ENCODE assay signal across 8 cellular contexts in the genomic region with DNA sequence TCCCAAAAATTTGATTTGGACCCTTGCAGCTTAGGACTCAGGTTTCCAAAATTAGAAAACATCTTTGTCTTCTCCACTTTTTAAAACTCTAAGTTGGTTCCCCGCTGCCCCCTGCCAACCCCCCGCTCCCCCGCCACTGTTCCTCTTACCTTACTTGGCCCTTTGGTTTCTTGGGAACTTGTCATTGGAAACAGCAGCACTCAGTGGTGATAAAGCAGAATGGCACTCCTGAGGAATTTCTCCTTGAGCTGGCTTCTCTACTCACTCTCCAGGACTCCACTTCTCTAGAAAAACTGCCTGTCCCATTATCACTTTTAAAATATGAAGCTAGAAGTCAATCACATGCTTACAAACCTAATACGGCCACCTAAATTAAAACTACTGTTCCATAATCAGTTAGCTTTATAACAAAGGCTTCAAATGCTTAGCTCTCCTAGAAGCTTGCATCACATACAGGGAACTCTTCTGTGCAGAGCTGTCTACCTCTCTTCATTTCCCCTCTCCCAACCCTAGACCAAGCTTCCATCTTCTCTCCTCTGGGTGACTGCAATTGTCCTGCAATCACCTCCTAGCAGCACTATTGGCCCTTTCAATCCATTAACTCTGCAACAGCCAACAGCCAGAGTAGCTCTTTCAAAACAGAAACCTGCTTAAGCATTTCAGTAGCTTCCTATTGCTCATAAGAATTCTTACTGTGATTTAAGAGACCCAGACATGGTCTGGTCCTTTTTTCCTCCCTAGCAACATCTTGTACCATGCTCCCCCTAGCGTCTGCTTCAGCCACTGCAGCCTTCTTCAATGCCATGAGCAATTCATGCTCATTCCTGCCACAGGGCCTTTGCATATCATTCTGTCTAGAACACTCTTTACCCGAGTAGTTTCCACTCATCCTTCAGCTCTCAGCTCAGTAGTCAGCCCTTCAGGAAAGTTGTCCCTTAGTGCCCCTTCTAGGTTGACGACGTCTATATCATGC. TPM values are rescaled to one million over a fixed set of nuclear protein-coding genes. Genes with fewer than 3 reads are reported as not detected.
A peak's percentile ranks its signal among the peaks of the same experiment; 100 is the strongest.
DNase-seq lines count a peak whose midpoint lies in the region; TF ChIP-seq lines count a peak whose summit lies in the region.

No MANE protein-coding gene starts in this region.

- H3K4me3 ChIP-seq in breast epithelium = no peak overlapping the region

- peak; percentile 88 for TF ChIP-seq CTCF in HFFc6 (IDR thresholded peaks at IDR 0.05)
- TF ChIP-seq CTCF in VCaP (conservative IDR thresholded peaks at IDR 0.05) = peak; percentile 70
- TF ChIP-seq CTCF in breast epithelium (IDR thresholded peaks at IDR 0.05) = peak; percentile 23 to 63 (median 59)

- H3K9me3 ChIP-seq in breast epithelium = no peaks in the 10 kb centered on the region

- H3K27me3 ChIP-seq in breast epithelium = no peaks in the 10 kb centered on the region

- no peaks in the 10 kb centered on the region for H3K36me3 Mint-ChIP-seq in HFFc6 (ENCODE audit: low read depth)

- peak; percentile 15 for DNase-seq in DMS153 (lab: John Stamatoyannopoulos, UW)
- DNase-seq in DMS153 treated with DMSO at 0.1 percent for 48 hours (lab: John Stamatoyannopoulos, UW; ENCODE audit: unreplicated experiment) = no peak
- DNase-seq in HFFc6 = peak; percentile 76
- DNase-seq in NCI-H1092 treated with DMSO at 0.1 percent for 48 hours (lab: John Stamatoyannopoulos, UW) = peak; percentile 8
- DNase-seq in breast epithelium (ENCODE audit: low spot score in 2 of 2) = no peak
- peak; percentile 87 for DNase-seq in islet precursor cell
- peak; percentile 59 to 61 for DNase-seq in stimulated activated CD4-positive, alpha-beta T cell treated with anti-CD3 and anti-CD28 coated beads, Interleukin-1b, Interleukin-23, amount 100 ng/mL, for 4 hours (ENCODE audit: low read depth in 2 of 2)

- H3K27ac Mint-ChIP-seq in HFFc6 = peak overlapping the region; percentile 32

- H3K27ac ChIP-seq in VCaP = no peak overlapping the region
- no peak overlapping the region for H3K27ac ChIP-seq in breast epithelium

- H3K4me1 ChIP-seq in breast epithelium = no peaks in the 10 kb centered on the region

- no peaks in the 10 kb centered on the region; the same call in 1 of the 2 replicates for H3K27me3 Mint-ChIP-seq in HFFc6 (ENCODE audit: insufficient read depth)

- H3K9me3 Mint-ChIP-seq in HFFc6 = no peaks in the 10 kb centered on the region

- intact Hi-C loops in breast epithelium (cut with DNase I; ENCODE audit: low total_unique reads) = no loop called here

- H3K36me3 ChIP-seq in breast epithelium = no peaks in the 10 kb centered on the region

- peaks cover 45% of the 10 kb centered on the region for H3K4me1 Mint-ChIP-seq in HFFc6 (ENCODE audit: low read depth)

- peak overlapping the region; percentile 38; the same call in 1 of the 2 replicates for H3K4me3 Mint-ChIP-seq in HFFc6

- no peak for TF ChIP-seq POLR2A in breast epithelium (IDR thresholded peaks at IDR 0.05)

RNA-seq across cellular contexts. Expression of gene PLEKHM3, which starts 15.2 kb away (rescaled TPM):
- 1 to 10 TPM; 6.4 to 8.2 (median 7.2) TPM for total RNA-seq in HFFc6 (2021; fragmentation: NEBNext Ultra II Directional; extraction: Animal tissue kit (Norgen Biotek cat#: 25700))
- total RNA-seq in breast epithelium = 10 to 100 TPM; 24.3 to 35.0 (median 29.0) TPM

Comparison
In these comparisons a context has a peak if more than half of its experiments do, and no peak if none do; other contexts are left out.
1. DNase-seq: peak in DMS153 (single experiment), HFFc6 (single experiment), NCI-H1092 treated with DMSO at 0.1 percent for 48 hours (single experiment), islet precursor cell (single experiment) and stimulated activated CD4-positive, alpha-beta T cell treated with anti-CD3 and anti-CD28 coated beads, Interleukin-1b, Interleukin-23, amount 100 ng/mL, for 4 hours (2 of 2); none in DMS153 treated with DMSO at 0.1 percent for 48 hours (single experiment) and breast epithelium (0 of 2).
2. Peak in every context shown above with its lines, with median percentiles within 50 percentile points of each other: CTCF ChIP-seq.